1 cellular context compared by ENCODE assay signal in genomic region chr9:111597852-111598729, GRCh38.
TF ChIP-seq lines count a peak whose summit lies in the region.

No MANE protein-coding gene starts in this region.

TF ChIP-seq in GM23338, 12 proteins besides CTCF, POLR2A, EP300 and RAD21 (continued from another document):
- TF ChIP-seq ZNF462 (CRISPR knock-in tag; IDR thresholded peaks at IDR 0.05) (no peak), JUNB (IDR thresholded peaks at IDR 0.05; ENCODE audit: unreplicated experiment) (no peak), ETS1 (IDR thresholded peaks at IDR 0.05) (no peak), CREB1 (CRISPR knock-in tag; IDR thresholded peaks at IDR 0.05; ENCODE audit: low read depth) (no peak), POLR2AphosphoS5 (IDR thresholded peaks at IDR 0.05; ENCODE audit: low read depth) (no peak), REST (IDR thresholded peaks at IDR 0.05; ENCODE audit: unreplicated experiment) (no peak), STAT1 (IDR thresholded peaks at IDR 0.05; ENCODE audit: unreplicated experiment) (no peak), NANOG (IDR thresholded peaks at IDR 0.05; ENCODE audit: borderline replicate concordance) (no peak), ZNF331 (CRISPR knock-in tag; IDR thresholded peaks at IDR 0.05; ENCODE audit: low read depth) (no peak), EZH2 (IDR thresholded peaks at IDR 0.05; ENCODE audit: low read depth, unreplicated experiment) (no peak), ZNF114 (CRISPR knock-in tag; IDR thresholded peaks at IDR 0.05) (no peak)
TF ChIP-seq in GM23338: peak in this region for 0.
